In the genomic region with DNA sequence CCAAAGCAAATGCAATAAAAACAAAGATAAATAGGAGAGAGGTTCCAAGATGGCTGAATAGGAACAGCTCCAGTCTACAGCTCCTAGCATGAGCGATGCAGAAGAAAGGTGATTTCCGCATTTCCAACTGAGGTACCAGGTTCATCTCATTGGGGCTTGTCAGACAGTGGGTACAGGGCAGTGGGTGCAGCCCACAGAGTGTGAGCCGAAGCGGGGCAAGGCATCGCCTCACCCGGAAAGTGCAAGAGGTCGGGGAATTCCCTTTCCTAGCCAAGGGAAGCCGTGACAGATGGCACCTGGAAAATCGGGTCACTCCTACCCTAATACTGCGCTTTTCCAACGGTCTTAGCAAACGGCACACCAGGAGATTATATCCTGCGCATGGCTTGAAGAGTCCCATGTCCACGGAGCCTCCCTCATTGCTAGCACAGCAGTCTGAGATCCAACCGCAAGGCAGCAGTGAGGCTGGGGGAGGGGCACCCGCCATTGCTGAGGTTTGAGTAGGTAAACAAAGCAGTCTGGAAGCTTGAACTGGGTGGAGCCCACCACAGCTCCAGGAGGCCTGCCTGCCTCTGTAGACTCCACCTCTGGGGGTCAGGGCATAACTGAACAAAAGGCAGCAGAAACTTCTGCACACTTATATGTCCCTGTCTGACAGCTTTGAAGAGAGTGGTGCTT, we compare ENCODE assay signal across 11 cellular contexts. TPM values are rescaled to one million over a fixed set of nuclear protein-coding genes. Genes with fewer than 3 reads are reported as not detected.
A peak's percentile ranks its signal among the peaks of the same experiment; 100 is the strongest.
DNase-seq lines count a peak whose midpoint lies in the region; ATAC-seq, FAIRE-seq and TF ChIP-seq lines count a peak whose summit lies in the region.
"Not testable (repeated sequence)": the region's sequence is repeated elsewhere in the genome, so short reads cannot be mapped to it uniquely, and the experiment has no call there.
"Had no signal": no experiment of that assay in that cellular context is flagged by ENCODE, and none has a peak within 500 bp of the region (broad histone marks: within the 10 kb centered on the region; RNA-seq: fewer than 3 reads in every experiment).

No MANE protein-coding gene starts in this region.

- WGBS in K562 (ENCODE audit: insufficient coverage, low coverage, missing lambda C conversion rate): 93% methylated on average over 8 of the region's 16 CpGs
- 94% methylated on average over 15 of the region's 16 CpGs for WGBS in HepG2 (ENCODE audit: low lambda C conversion rate)

- H3K27ac ChIP-seq in K562 (ENCODE audit: extremely low read depth, low read depth, low read length); HepG2 (ENCODE audit: extremely low read length, insufficient read depth, low read length): not testable (repeated sequence)

- H3K27me3 ChIP-seq in K562 (ENCODE audit: control insufficient read depth in 2 of 2, insufficient read depth in 2 of 2, low read length in 2 of 2); HepG2 (ENCODE audit: control insufficient read depth in 1 of 2, insufficient read depth in 2 of 2, low read length in 2 of 2): not testable (repeated sequence)

- peaks cover 11% of the 10 kb centered on the region for H3K36me3 Mint-ChIP-seq in endothelial cell (ENCODE audit: low read depth, unreplicated experiment)

- intact Hi-C loops in K562 (cut with micrococcal nuclease); HepG2 (cut with micrococcal nuclease; ENCODE audit: unreplicated experiment): not testable (repeated sequence)

- POLR2A ChIA-PET in K562 (lab: Yijun Ruan, JAX); HepG2 (lab: Yijun Ruan, JAX): not testable (repeated sequence)

- H3K4me2 ChIP-seq in K562 (ENCODE audit: insufficient read depth, low read length); HepG2 (ENCODE audit: low read depth, low read length): not testable (repeated sequence)

- CTCF ChIA-PET in K562 (lab: Yijun Ruan, JAX; ENCODE audit: low intra/inter-chr PET ratio); HepG2 (lab: Yijun Ruan, JAX; ENCODE audit: low intra/inter-chr PET ratio, low total read pairs): not testable (repeated sequence)

- not testable (repeated sequence) for H3K9me1 ChIP-seq in K562 (ENCODE audit: control insufficient read depth, insufficient read depth, low read length)

- H3K27ac Mint-ChIP-seq in endothelial cell (ENCODE audit: unreplicated experiment): not testable (repeated sequence)

- H3K79me2 ChIP-seq in K562 (ENCODE audit: control insufficient read depth, insufficient read depth, low read length) (peaks cover 48% of the 10 kb centered on the region), HepG2 (ENCODE audit: insufficient read depth, low read length) (peaks cover 38% of the 10 kb centered on the region)

- not testable (repeated sequence) for TF ChIP-seq CTCF in K562 (IDR thresholded peaks at IDR 0.05 in 2 of 3, conservative IDR thresholded peaks at IDR 0.05 in 1 of 3; ENCODE audit: insufficient read depth in 2 of 3, low read depth in 1 of 3, low read length in 3 of 3); endothelial cell (IDR thresholded peaks at IDR 0.05; ENCODE audit: unreplicated experiment); HepG2 (CRISPR knock-in tag; IDR thresholded peaks at IDR 0.05)

- not testable (repeated sequence) for H2AFZ ChIP-seq in K562 (ENCODE audit: low read depth, low read length); HepG2 (ENCODE audit: low read length)

- not testable (repeated sequence) for H3K9me3 ChIP-seq in K562 (replicated peaks; ENCODE audit: control insufficient read depth, insufficient read depth, low read depth, low read length); HepG2 (ENCODE audit: low read length)

- in situ Hi-C loops in K562 (cut with MboI); HepG2 (cut with HindIII; ENCODE audit: extremely low pct_ligation_motif_present, low pct_unique_long_range_greater_than_20kb): not testable (repeated sequence)

- TF ChIP-seq RAD21 in K562 (CRISPR knock-in tag; conservative IDR thresholded peaks at IDR 0.05 in 1 of 2, IDR thresholded peaks at IDR 0.05 in 1 of 2); HepG2 (CRISPR knock-in tag; IDR thresholded peaks at IDR 0.05): not testable (repeated sequence)

- H4K20me1 ChIP-seq in K562 (replicated peaks; ENCODE audit: control insufficient read depth, insufficient read depth, low read length); HepG2 (ENCODE audit: insufficient read depth, low read length): not testable (repeated sequence)

- not testable (repeated sequence) for H3K4me3 ChIP-seq in K562; HepG2 (replicated peaks in 1 of 3; ENCODE audit: insufficient read depth in 1 of 3, low read depth in 2 of 3, low read length in 3 of 3)

- FAIRE-seq in GM12892 (lab: Jason Lieb, UNC): peak; percentile 17
- not testable (repeated sequence) for FAIRE-seq in K562 (lab: Jason Lieb, UNC); HepG2 (lab: Jason Lieb, UNC)

- not testable (repeated sequence) for TF ChIP-seq EP300 in K562 (IDR thresholded peaks at IDR 0.05; ENCODE audit: low read length); HepG2 (IDR thresholded peaks at IDR 0.05; ENCODE audit: low read depth in 2 of 2, low read length in 2 of 2); HepG2 (CRISPR knock-in tag; IDR thresholded peaks at IDR 0.05; ENCODE audit: borderline replicate concordance)

- not testable (repeated sequence) for H3K9me3 Mint-ChIP-seq in endothelial cell (ENCODE audit: unreplicated experiment)

- not testable (repeated sequence) for H3K9ac ChIP-seq in K562 (ENCODE audit: insufficient read depth in 1 of 2, low read depth in 2 of 2, low read length in 2 of 2); HepG2 (ENCODE audit: insufficient read depth, low read depth, low read length)

- not testable (repeated sequence) for TF ChIP-seq POLR2A in GM12892 (IDR thresholded peaks at IDR 0.05; ENCODE audit: low read depth, low read length); K562 (conservative IDR thresholded peaks at IDR 0.05); HepG2 (IDR thresholded peaks at IDR 0.05; ENCODE audit: insufficient read depth in 1 of 2, low read depth in 2 of 2, low read length in 2 of 2)

- not testable (repeated sequence) for H3K36me3 ChIP-seq in K562 (ENCODE audit: control insufficient read depth, insufficient read depth, low read length); HepG2 (replicated peaks in 1 of 2; ENCODE audit: control insufficient read depth in 1 of 2, insufficient read depth in 2 of 2, low read length in 2 of 2)

- not testable (repeated sequence) for BruUV-seq in K562 (replicated peaks; lab: Mats Ljungman, UMichigan); HepG2 (replicated peaks; lab: Mats Ljungman, UMichigan)

- H3K27me3 Mint-ChIP-seq in endothelial cell (ENCODE audit: unreplicated experiment): not testable (repeated sequence)

- not testable (repeated sequence) for H3K4me1 ChIP-seq in K562 (replicated peaks in 1 of 2; ENCODE audit: control insufficient read depth in 2 of 2, insufficient read depth in 2 of 2, low read length in 2 of 2); HepG2 (ENCODE audit: insufficient read depth, low read length)

- peak overlapping the region; percentile 54 for H3K4me3 Mint-ChIP-seq in endothelial cell (ENCODE audit: unreplicated experiment)

- not testable (repeated sequence) for DNase-seq in GM12892 (ENCODE audit: insufficient read length); K562 (ENCODE audit: extremely low read depth in 1 of 4, low spot score in 3 of 4); endothelial cell (ENCODE audit: low spot score); HepG2 (ENCODE audit: low spot score)

- not testable (repeated sequence) for H3K4me1 Mint-ChIP-seq in endothelial cell (ENCODE audit: unreplicated experiment)

- ATAC-seq in K562, HepG2: not testable (repeated sequence)

RNA-seq across cellular contexts. Expression of a gene that starts 6.6 kb away (rescaled TPM):
- 9.7 TPM for polyA plus RNA-seq in GM12892 (2012; ENCODE audit: missing spikeins)
- total RNA-seq in K562 (2011; cell fraction: chromatin; rRNA removed; ENCODE audit: low replicate concordance): 44.5 and 121 TPM in 2 replicates
- total RNA-seq in K562 (2011; cell fraction: nucleolus; rRNA removed): 52.6 and 54.4 TPM in 2 replicates
- 46.5 and 79.3 TPM in 2 replicates for total RNA-seq in K562 (2011; cell fraction: nucleoplasm; rRNA removed)
- total RNA-seq in K562 (2014; rRNA removed) (17.7 and 22.6 TPM in 2 replicates), K562 (2014; rRNA removed; fragmentation: Illumina TruSeq; extraction: Trizol) (24.5 and 28.7 TPM in 2 replicates), K562 (2015; rRNA removed; fragmentation: Illumina TruSeq; extraction: Trizol) (22.9 and 23.7 TPM in 2 replicates), K562 (2021) (14.9 and 15.6 TPM in 2 replicates), endothelial cell (ENCODE audit: unreplicated experiment) (23.7 TPM), HepG2 (2016; rRNA removed; fragmentation: Illumina TruSeq; extraction: Trizol) (14.9 and 27.1 TPM in 2 replicates)
- polyA plus RNA-seq in K562 (2011; rRNA removed) (14.5 and 20.4 TPM in 2 replicates), K562 (2014; fragmentation: Illumina TruSeq; extraction: Trizol) (9.3 and 12.5 TPM in 2 replicates), K562 (2014; fragmentation: Nextera tagmentation; extraction: Ambion mirVana) (1 to 10 TPM; 3.5 to 4.0 TPM), K562 (2014; rRNA removed) (15.4 and 18.3 TPM in 2 replicates), HepG2 (2011; rRNA removed) (13.2 and 13.7 TPM in 2 replicates)
- 2.4 and 3.3 TPM in 2 replicates for polyA plus RNA-seq in K562 (2011; cell fraction: cytosol; rRNA removed)
- 27.4 and 48.7 TPM in 2 replicates for polyA plus RNA-seq in K562 (2011; cell fraction: nucleus; rRNA removed)
- 5.2 and 17.4 TPM in 2 replicates for polyA plus RNA-seq in K562 (2012)
- polyA minus RNA-seq in K562 (2011; rRNA and poly(A)+ RNA removed): 37.0 and 38.9 TPM in 2 replicates
- polyA minus RNA-seq in K562 (2011; cell fraction: cytosol; rRNA and poly(A)+ RNA removed): 6.6 and 8.2 TPM in 2 replicates
- polyA minus RNA-seq in K562 (2011; cell fraction: nucleus; rRNA and poly(A)+ RNA removed): 99.9 and 108 TPM in 2 replicates
- total RNA-seq in HepG2 (2016; cell fraction: cytosol; rRNA removed; fragmentation: Illumina TruSeq; extraction: Trizol; ENCODE audit: low read depth): 40.7 and 48.1 TPM in 2 replicates
- 14.2 and 31.4 TPM in 2 replicates for total RNA-seq in HepG2 (2016; cell fraction: insoluble cytoplasmic fraction; rRNA removed; fragmentation: Illumina TruSeq; extraction: Trizol)
- total RNA-seq in HepG2 (2016; cell fraction: membrane; rRNA removed; fragmentation: Illumina TruSeq; extraction: Trizol): 9.9 and 12.8 TPM in 2 replicates
- total RNA-seq in HepG2 (2016; cell fraction: nucleus; rRNA removed; fragmentation: Illumina TruSeq; extraction: Trizol): 91.9 and 94.0 TPM in 2 replicates
- polyA plus RNA-seq in HepG2 (2011; cell fraction: cytosol; rRNA removed): 4.4 and 6.6 TPM in 2 replicates
- polyA plus RNA-seq in HepG2 (2011; cell fraction: nucleus; rRNA removed): 11.2 and 15.0 TPM in 2 replicates
- polyA plus RNA-seq in HepG2 (2012): 16.8 and 17.7 TPM in 2 replicates
- polyA plus RNA-seq in HepG2 (2016; cell fraction: cytosol; fragmentation: Illumina TruSeq; extraction: Trizol; ENCODE audit: low read depth): 0.51 and 0.80 TPM in 2 replicates
- polyA plus RNA-seq in HepG2 (2016; cell fraction: insoluble cytoplasmic fraction; fragmentation: Illumina TruSeq; extraction: Trizol; ENCODE audit: low read depth): 5.1 and 6.2 TPM in 2 replicates
- polyA plus RNA-seq in HepG2 (2016; cell fraction: membrane; fragmentation: Illumina TruSeq; extraction: Trizol; ENCODE audit: low read depth): 0.60 and 1.2 TPM in 2 replicates
- polyA plus RNA-seq in HepG2 (2016; cell fraction: nucleus; fragmentation: Illumina TruSeq; extraction: Trizol; ENCODE audit: insufficient read depth, low read depth): 32.7 and 36.1 TPM in 2 replicates
- 15.9 and 44.6 TPM in 2 replicates for polyA minus RNA-seq in HepG2 (2011; rRNA and poly(A)+ RNA removed; ENCODE audit: low replicate concordance)
- 17.1 and 18.8 TPM in 2 replicates for polyA minus RNA-seq in HepG2 (2011; cell fraction: cytosol; rRNA and poly(A)+ RNA removed)
- 125 and 132 TPM in 2 replicates for polyA minus RNA-seq in HepG2 (2011; cell fraction: nucleus; rRNA and poly(A)+ RNA removed)
- total RNA-seq: CD4-positive, alpha-beta memory T cell had no signal
- polyA plus RNA-seq: CD4-positive, alpha-beta memory T cell; CD8-positive, alpha-beta memory T cell had no signal

RNA-seq across cellular contexts. Expression of a gene that starts 43.3 kb away (rescaled TPM):
- not detected for polyA plus RNA-seq in GM12892 (2012; ENCODE audit: missing spikeins)
- not detected in 2 replicates for total RNA-seq in K562 (2011; cell fraction: chromatin; rRNA removed; ENCODE audit: low replicate concordance)
- not detected in 2 replicates for total RNA-seq in K562 (2011; cell fraction: nucleolus; rRNA removed)
- total RNA-seq in K562 (2011; cell fraction: nucleoplasm; rRNA removed): not detected in 2 replicates
- total RNA-seq in K562 (2014; rRNA removed): not detected in 2 replicates
- total RNA-seq in K562 (2014; rRNA removed; fragmentation: Illumina TruSeq; extraction: Trizol): not detected in 2 replicates
- not detected in 2 replicates for total RNA-seq in K562 (2015; rRNA removed; fragmentation: Illumina TruSeq; extraction: Trizol)
- total RNA-seq in K562 (2021): not detected in 2 replicates
- polyA plus RNA-seq in K562 (2011; rRNA removed): not detected in 2 replicates
- not detected in 2 replicates for polyA plus RNA-seq in K562 (2011; cell fraction: cytosol; rRNA removed)
- polyA plus RNA-seq in K562 (2011; cell fraction: nucleus; rRNA removed): not detected in 2 replicates
- not detected in 2 replicates for polyA plus RNA-seq in K562 (2012)
- polyA plus RNA-seq in K562 (2014; fragmentation: Illumina TruSeq; extraction: Trizol): not detected in 2 replicates
- polyA plus RNA-seq in K562 (2014; fragmentation: Nextera tagmentation; extraction: Ambion mirVana): not detected
- polyA plus RNA-seq in K562 (2014; rRNA removed): not detected in 2 replicates
- not detected in 2 replicates for polyA minus RNA-seq in K562 (2011; rRNA and poly(A)+ RNA removed)
- polyA minus RNA-seq in K562 (2011; cell fraction: cytosol; rRNA and poly(A)+ RNA removed): not detected in 2 replicates
- polyA minus RNA-seq in K562 (2011; cell fraction: nucleus; rRNA and poly(A)+ RNA removed): not detected in 2 replicates
- total RNA-seq in endothelial cell (ENCODE audit: unreplicated experiment): 1.9 TPM
- total RNA-seq in HepG2 (2016; rRNA removed; fragmentation: Illumina TruSeq; extraction: Trizol): not detected in 2 replicates
- not detected in 2 replicates for total RNA-seq in HepG2 (2016; cell fraction: cytosol; rRNA removed; fragmentation: Illumina TruSeq; extraction: Trizol; ENCODE audit: low read depth)
- not detected in 2 replicates for total RNA-seq in HepG2 (2016; cell fraction: insoluble cytoplasmic fraction; rRNA removed; fragmentation: Illumina TruSeq; extraction: Trizol)
- not detected in 2 replicates for total RNA-seq in HepG2 (2016; cell fraction: membrane; rRNA removed; fragmentation: Illumina TruSeq; extraction: Trizol)
- not detected in 2 replicates for total RNA-seq in HepG2 (2016; cell fraction: nucleus; rRNA removed; fragmentation: Illumina TruSeq; extraction: Trizol)
- polyA plus RNA-seq in HepG2 (2011; rRNA removed): not detected in 2 replicates
- not detected in 2 replicates for polyA plus RNA-seq in HepG2 (2011; cell fraction: cytosol; rRNA removed)
- not detected in 2 replicates for polyA plus RNA-seq in HepG2 (2011; cell fraction: nucleus; rRNA removed)
- polyA plus RNA-seq in HepG2 (2012): not detected in 2 replicates
- not detected in 2 replicates for polyA plus RNA-seq in HepG2 (2016; cell fraction: cytosol; fragmentation: Illumina TruSeq; extraction: Trizol; ENCODE audit: low read depth)
- polyA plus RNA-seq in HepG2 (2016; cell fraction: insoluble cytoplasmic fraction; fragmentation: Illumina TruSeq; extraction: Trizol; ENCODE audit: low read depth): not detected in 2 replicates
- not detected in 2 replicates for polyA plus RNA-seq in HepG2 (2016; cell fraction: membrane; fragmentation: Illumina TruSeq; extraction: Trizol; ENCODE audit: low read depth)
- polyA plus RNA-seq in HepG2 (2016; cell fraction: nucleus; fragmentation: Illumina TruSeq; extraction: Trizol; ENCODE audit: insufficient read depth, low read depth): not detected in 2 replicates
- not detected in 2 replicates for polyA minus RNA-seq in HepG2 (2011; rRNA and poly(A)+ RNA removed; ENCODE audit: low replicate concordance)
- polyA minus RNA-seq in HepG2 (2011; cell fraction: cytosol; rRNA and poly(A)+ RNA removed): not detected in 2 replicates
- polyA minus RNA-seq in HepG2 (2011; cell fraction: nucleus; rRNA and poly(A)+ RNA removed): not detected in 2 replicates
- total RNA-seq: A673; Calu3; CD4-positive, alpha-beta memory T cell; CD4-positive, CD25-positive, alpha-beta regulatory T cell; CD8-positive, alpha-beta memory T cell had no signal
- polyA plus RNA-seq: AG04450; CD14-positive monocyte; CD4-positive, alpha-beta memory T cell; CD4-positive, CD25-positive, alpha-beta regulatory T cell; CD8-positive, alpha-beta memory T cell had no signal
